In the genomic region with DNA sequence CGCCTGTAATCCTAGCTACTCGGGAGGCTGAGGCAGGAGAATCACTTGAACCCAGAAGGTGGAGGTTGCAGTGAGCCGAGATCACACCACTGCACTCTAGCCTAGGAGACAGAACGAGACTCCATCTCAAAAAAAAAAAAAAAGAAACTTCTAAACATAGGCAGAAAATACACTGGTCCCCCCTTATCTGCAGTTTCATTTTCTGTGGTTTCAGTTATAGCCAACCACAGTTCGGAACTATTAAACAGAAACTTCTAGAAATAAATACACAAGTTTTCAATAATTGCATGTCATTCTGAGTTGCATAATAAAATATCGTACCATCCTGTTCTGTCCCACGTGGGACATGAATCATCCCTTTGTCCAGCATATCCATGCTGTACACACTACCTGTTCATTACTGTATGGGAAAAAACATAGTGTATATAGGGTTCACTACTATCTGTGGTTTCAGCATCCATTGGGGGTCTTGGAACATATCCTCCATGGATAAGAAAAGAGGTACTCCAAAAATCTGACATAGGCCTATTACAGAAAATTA, we compare ENCODE assay signal across 16 cellular contexts.
DNase-seq lines count a peak whose midpoint lies in the region; ATAC-seq and TF ChIP-seq lines count a peak whose summit lies in the region.
"Had no signal": no experiment of that assay in that cellular context is flagged by ENCODE, and none has a peak within 500 bp of the region (broad histone marks: within the 10 kb centered on the region; RNA-seq: fewer than 3 reads in every experiment).

No MANE protein-coding gene starts in this region.

- no peak overlapping the region for H3K27ac ChIP-seq in tibial artery
- H3K27ac ChIP-seq: epithelial cell of prostate had no signal

- H3K9me3 ChIP-seq in tibial artery = no peaks in the 10 kb centered on the region

- no peaks in the 10 kb centered on the region for H3K4me1 ChIP-seq in tibial artery

- no peak for TF ChIP-seq CTCF in epithelial cell of esophagus (IDR thresholded peaks at IDR 0.05; ENCODE audit: insufficient read depth, low read depth, low read length, missing control alignments)
- TF ChIP-seq CTCF in tibial artery (IDR thresholded peaks at IDR 0.05) = no peak

- H3K27ac Mint-ChIP-seq in activated T-cell treated with anti-CD3 and anti-CD28 coated beads, Interleukin-2, amount 50 U/mL, for 24 hours = no peak overlapping the region
- H3K27ac Mint-ChIP-seq: progenitor cell of endocrine pancreas had no signal

- H3K36me3 Mint-ChIP-seq in activated T-cell treated with anti-CD3 and anti-CD28 coated beads, Interleukin-2, amount 50 U/mL, for 24 hours (ENCODE audit: low read depth) = peaks cover 67% of the 10 kb centered on the region
- H3K36me3 Mint-ChIP-seq: IgD-negative memory B cell had no signal

- H3K27me3 ChIP-seq in tibial artery = no peaks in the 10 kb centered on the region

- intact Hi-C loops in tibial artery (cut with DNase I; ENCODE audit: low total_unique reads) = no loop called here

- no peaks in the 10 kb centered on the region for H3K27me3 Mint-ChIP-seq in activated T-cell treated with anti-CD3 and anti-CD28 coated beads, Interleukin-2, amount 50 U/mL, for 24 hours
- H3K27me3 Mint-ChIP-seq: IgD-negative memory B cell, progenitor cell of endocrine pancreas had no signal

- DNase-seq in epithelial cell of esophagus (ENCODE audit: low read depth) (peak; percentile 58), kidney glomerular epithelial cell (lab: John Stamatoyannopoulos, UW) (no peak), NCI-H2081 (lab: John Stamatoyannopoulos, UW) (no peak), tibial artery (no peak)
- no peak for DNase-seq in activated T-cell treated with anti-CD3 and anti-CD28 coated beads, Interleukin-2, amount 50 U/mL, for 24 hours
- DNase-seq: activated CD4-positive, alpha-beta T cell treated with anti-CD3 and anti-CD28 coated beads, Interleukin-2, amount 50 U/mL, for 4 hours; hippocampal formation; left colon; NCI-H226; stimulated activated CD4-positive, alpha-beta T cell treated with anti-CD3 and anti-CD28 coated beads, Interleukin-15, amount 100 ng/mL, for 24 hours had no signal

- H3K9me3 Mint-ChIP-seq in activated T-cell treated with anti-CD3 and anti-CD28 coated beads, Interleukin-2, amount 50 U/mL, for 24 hours = no peaks in the 10 kb centered on the region
- H3K9me3 Mint-ChIP-seq: IgD-negative memory B cell had no signal

- H3K4me1 Mint-ChIP-seq in activated T-cell treated with anti-CD3 and anti-CD28 coated beads, Interleukin-2, amount 50 U/mL, for 24 hours (ENCODE audit: low read depth) = peaks cover 5% of the 10 kb centered on the region

- H3K4me3 ChIP-seq in epithelial cell of esophagus (ENCODE audit: low read length) (no peak overlapping the region), tibial artery (no peak overlapping the region)

- H3K4me3 Mint-ChIP-seq in activated T-cell treated with anti-CD3 and anti-CD28 coated beads, Interleukin-2, amount 50 U/mL, for 24 hours = no peak overlapping the region

- H3K36me3 ChIP-seq in tibial artery = no peaks in the 10 kb centered on the region

- ATAC-seq in GM18868 (IDR thresholded peaks at IDR 0.05; ENCODE audit: unreplicated experiment) (peak; percentile 76), GM21529 (IDR thresholded peaks at IDR 0.05; ENCODE audit: unreplicated experiment) (peak; percentile 51), HG03159 (IDR thresholded peaks at IDR 0.05; ENCODE audit: unreplicated experiment) (peak; percentile 58)
- ATAC-seq: left colon had no signal
